ENCODE assay signal across 8 cellular contexts in the genomic region with DNA sequence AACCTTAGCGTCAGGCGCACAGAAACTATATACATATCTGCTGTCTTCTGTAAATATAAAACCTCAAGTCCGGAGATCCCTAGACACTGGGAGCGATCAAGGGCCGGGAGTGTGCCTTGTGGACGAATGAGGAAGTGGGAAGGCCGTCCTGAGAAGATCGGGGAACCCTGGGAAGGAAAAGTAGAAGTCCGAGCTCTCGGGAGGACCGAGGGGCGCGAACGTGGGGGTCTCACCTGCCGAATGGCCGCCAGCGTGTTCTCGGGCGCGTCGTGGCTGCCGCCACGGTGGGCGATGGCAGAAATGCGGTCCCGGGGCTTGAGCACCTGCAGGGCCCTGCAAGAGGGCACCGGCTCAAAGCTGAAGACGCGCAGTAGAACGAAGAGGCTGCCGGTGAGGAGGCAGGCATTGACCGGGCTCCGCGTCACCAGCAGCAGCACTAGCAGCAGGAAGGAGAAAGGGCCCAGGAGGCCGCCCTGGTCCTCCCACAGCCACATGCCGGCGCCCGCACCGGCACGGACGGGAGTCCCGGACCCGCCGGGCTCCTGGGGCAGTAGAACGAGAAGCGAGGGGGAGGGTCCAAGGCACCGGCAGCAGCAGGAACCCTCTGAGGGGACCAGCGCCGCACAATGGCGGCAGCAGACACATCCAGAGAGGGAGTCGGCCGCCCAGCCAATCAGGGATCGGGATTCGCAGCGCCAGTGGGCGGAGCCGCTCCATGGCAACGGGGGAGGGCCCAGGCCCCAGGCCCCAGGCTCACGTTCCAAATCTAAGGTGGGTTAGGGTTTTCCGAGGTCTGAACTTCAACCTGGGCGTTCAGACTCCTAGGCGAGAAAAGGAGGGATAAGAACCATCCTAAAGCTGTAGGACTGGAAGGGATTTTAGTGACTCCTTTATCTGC. TPM values are rescaled to one million over a fixed set of nuclear protein-coding genes. Genes with fewer than 3 reads are reported as not detected.
DNase-seq lines count a peak whose midpoint lies in the region; ATAC-seq, FAIRE-seq and TF ChIP-seq lines count a peak whose summit lies in the region.

A gene with protein sequence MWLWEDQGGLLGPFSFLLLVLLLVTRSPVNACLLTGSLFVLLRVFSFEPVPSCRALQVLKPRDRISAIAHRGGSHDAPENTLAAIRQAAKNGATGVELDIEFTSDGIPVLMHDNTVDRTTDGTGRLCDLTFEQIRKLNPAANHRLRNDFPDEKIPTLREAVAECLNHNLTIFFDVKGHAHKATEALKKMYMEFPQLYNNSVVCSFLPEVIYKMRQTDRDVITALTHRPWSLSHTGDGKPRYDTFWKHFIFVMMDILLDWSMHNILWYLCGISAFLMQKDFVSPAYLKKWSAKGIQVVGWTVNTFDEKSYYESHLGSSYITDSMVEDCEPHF (minus strand): TSS at position 628 of the 898 bp plus-strand sequence. CDS start 134 bp downstream, at position 494.

- peak; percentile 33 to 44 for TF ChIP-seq CTCF in fibroblast of lung (conservative IDR thresholded peaks at IDR 0.05 in 1 of 2, IDR thresholded peaks at IDR 0.05 in 1 of 2; ENCODE audit: low read depth in 1 of 2, low read length in 2 of 2)

- H3K27ac ChIP-seq in Karpas-422 (ENCODE audit: low read length), result peak within 1 kb of the TSS; percentile 78
- peak within 1 kb of the TSS; percentile 76 for H3K27ac ChIP-seq in fibroblast of lung (ENCODE audit: insufficient read depth, low read length)

- H3K27me3 Mint-ChIP-seq in naive thymus-derived CD8-positive, alpha-beta T cell, result no peaks in the 10 kb centered on the region

- H3K4me3 ChIP-seq in Karpas-422 (ENCODE audit: low read length) (peak within 1 kb of the TSS; percentile 79), fibroblast of lung (replicated peaks in 1 of 4; ENCODE audit: control extremely low read depth in 1 of 4, insufficient read depth in 1 of 4, low read depth in 3 of 4, low read length in 4 of 4) (peak within 1 kb of the TSS; percentile 60 to 89 (median 68))

- H4K20me1 ChIP-seq in Karpas-422 (ENCODE audit: insufficient read depth, low read depth, low read length) (peaks cover 7% of the 10 kb centered on the region), fibroblast of lung (ENCODE audit: control insufficient read depth, extremely low read depth, insufficient read depth, low read length) (no peaks in the 10 kb centered on the region)

- H3K9ac ChIP-seq in Karpas-422 (ENCODE audit: low read length) (peak within 1 kb of the TSS; percentile 91), fibroblast of lung (ENCODE audit: insufficient read depth, low read length) (peak within 1 kb of the TSS; percentile 74)

- peak within 1 kb of the TSS; percentile 89 for H3K4me2 ChIP-seq in Karpas-422 (ENCODE audit: low read depth, low read length, poor library complexity, severe bottlenecking)
- H3K4me2 ChIP-seq in fibroblast of lung (ENCODE audit: extremely low read depth, insufficient read depth, low read length), result peak within 1 kb of the TSS; percentile 86

- H3K27me3 ChIP-seq in Karpas-422 (ENCODE audit: low read length), result no peaks in the 10 kb centered on the region
- no peaks in the 10 kb centered on the region for H3K27me3 ChIP-seq in fibroblast of lung (ENCODE audit: control insufficient read depth, insufficient read depth, low read length)

- peaks cover 19% of the 10 kb centered on the region; the same call in 1 of the 2 replicates for H3K36me3 ChIP-seq in Karpas-422 (ENCODE audit: insufficient read depth, low read length)
- H3K36me3 ChIP-seq in fibroblast of lung (ENCODE audit: control insufficient read depth, insufficient read depth, low read length), result no peaks in the 10 kb centered on the region

- H3K9me2 ChIP-seq in Karpas-422 (replicated peaks; ENCODE audit: insufficient read depth, low read length), result no peaks in the 10 kb centered on the region

- H3K4me3 Mint-ChIP-seq in naive thymus-derived CD8-positive, alpha-beta T cell, result peak within 1 kb of the TSS; percentile 93 to 100 (median 96)

- POLR2A ChIA-PET in naive thymus-derived CD8-positive, alpha-beta T cell (lab: Charles Lee), result interaction anchor here (0.9 to 1.6 kb wide), 2 partner anchors 34 to 454 kb away, joined by 3 to 11 read pairs; a partner anchor contains a TSS

- peak within 1 kb of the TSS; percentile 89 to 97 (median 94) for H3K27ac Mint-ChIP-seq in naive thymus-derived CD8-positive, alpha-beta T cell

- FAIRE-seq in RCC 7860 (lab: Jason Lieb, UNC), result no peak

- H3K4me1 ChIP-seq in Karpas-422 (ENCODE audit: low read length), result peaks cover 64% of the 10 kb centered on the region
- H3K4me1 ChIP-seq in fibroblast of lung (ENCODE audit: control insufficient read depth, extremely low read depth, insufficient read depth, low read length), result peaks cover 4% of the 10 kb centered on the region

- H3K9me3 ChIP-seq in Karpas-422 (ENCODE audit: low read length) (no peaks in the 10 kb centered on the region), fibroblast of lung (ENCODE audit: control insufficient read depth, insufficient read depth, low read depth, low read length) (no peaks in the 10 kb centered on the region)

- peak; percentile 73 for ATAC-seq in GM21825 (IDR thresholded peaks at IDR 0.05; ENCODE audit: unreplicated experiment)
- ATAC-seq in naive thymus-derived CD8-positive, alpha-beta T cell, result peak; percentile 78 to 80

- peaks cover 37 to 73% (median 66%) of the 10 kb centered on the region in 4 donors for H3K4me1 Mint-ChIP-seq in naive thymus-derived CD8-positive, alpha-beta T cell

- DNase-seq in Daoy (ENCODE audit: low read depth) (peak; percentile 94), Karpas-422 (peak; percentile 97), RCC 7860 (ENCODE audit: low spot score) (peak; percentile 74), fibroblast of lung (ENCODE audit: low read depth in 2 of 2) (peak; percentile 85)
- DNase-seq in activated T-helper 1 cell treated with anti-CD3 and anti-CD28 coated beads, Interleukin-2, amount 50 U/mL, for 16 hours (ENCODE audit: low read depth in 1 of 2, low spot score in 1 of 2), result peak; percentile 88 to 91
- peak; percentile 85 to 94 (median 90) for DNase-seq in naive thymus-derived CD8-positive, alpha-beta T cell
- DNase-seq in stimulated activated naive CD4-positive, alpha-beta T cell (lab: John Stamatoyannopoulos, UW), result peak; percentile 82 to 93 (median 86)

- H2AFZ ChIP-seq in Karpas-422 (ENCODE audit: low read length), result peak within 1 kb of the TSS; percentile 87
- H2AFZ ChIP-seq in fibroblast of lung (ENCODE audit: low read length), result peak within 1 kb of the TSS; percentile 85

- H3K36me3 Mint-ChIP-seq in naive thymus-derived CD8-positive, alpha-beta T cell, result peaks cover 0 to 12% (median 9%) of the 10 kb centered on the region in 3 donors

- H3K79me2 ChIP-seq in Karpas-422 (ENCODE audit: low read length) (peaks cover 81% of the 10 kb centered on the region), fibroblast of lung (ENCODE audit: control insufficient read depth, insufficient read depth, low read length) (peaks cover 30% of the 10 kb centered on the region)

- H3K9me3 Mint-ChIP-seq in naive thymus-derived CD8-positive, alpha-beta T cell, result no peaks in the 10 kb centered on the region

RNA-seq across cellular contexts. Expression of the gene that starts here (rescaled TPM):
- total RNA-seq in Daoy (2014; rRNA removed; shearing (Covaris generic)), result 56.1 and 79.3 TPM in 2 replicates
- total RNA-seq in Karpas-422 (2014; rRNA removed; shearing (Covaris generic); ENCODE audit: low replicate concordance), result 38.0 and 40.6 TPM in 2 replicates
- 52.1 and 74.3 TPM in 2 replicates for total RNA-seq in fibroblast of lung
- polyA plus RNA-seq in fibroblast of lung, result 68.8 and 91.3 TPM in 2 replicates
- polyA plus RNA-seq in fibroblast of lung (2012), result 58.3 and 61.2 TPM in 2 replicates
- 4.9 and 10.9 TPM in 2 replicates for polyA minus RNA-seq in fibroblast of lung (ENCODE audit: low replicate concordance)
- total RNA-seq in naive thymus-derived CD8-positive, alpha-beta T cell, result 10 to 100 TPM; 20.9 to 22.7 TPM
- polyA plus RNA-seq in naive thymus-derived CD8-positive, alpha-beta T cell, result 10 to 100 TPM; 25.4 to 27.4 (median 27.0) TPM

Comparison
In these comparisons a context has a peak if more than half of its experiments do, and no peak if none do; other contexts are left out.
1. Peak in every context shown above with its lines: DNase-seq, ATAC-seq, H3K4me3 ChIP-seq and H3K27ac ChIP-seq.